In genomic region chr1:183143576-183144315, GRCh38 we compare ENCODE assay signal across 17 cellular contexts. TPM values are rescaled to one million over a fixed set of nuclear protein-coding genes. Genes with fewer than 3 reads are reported as not detected.
DNase-seq lines count a peak whose midpoint lies in the region; ATAC-seq and TF ChIP-seq lines count a peak whose summit lies in the region.
"Had no signal": no experiment of that assay in that cellular context is flagged by ENCODE, and none has a peak within 500 bp of the region (broad histone marks: within the 10 kb centered on the region; RNA-seq: fewer than 3 reads in every experiment).

No MANE protein-coding gene starts in this region.

- peaks cover 6% of the 10 kb centered on the region for H3K27me3 Mint-ChIP-seq in activated CD8-positive, alpha-beta T cell treated with anti-CD3 and anti-CD28 coated beads, Interleukin-2, amount 10 ng/mL, durations not matched to agents 7 days and 5 days (ENCODE audit: low read depth)

- CTCF ChIA-PET in activated CD8-positive, alpha-beta T cell treated with anti-CD3 and anti-CD28 coated beads, Interleukin-2, amount 10 ng/mL, durations not matched to agents 7 days and 5 days (lab: Charles Lee) = no interaction called here

- H3K4me3 ChIP-seq in right atrium auricular region (no peak overlapping the region), fibroblast of villous mesenchyme (ENCODE audit: low read depth, low read length) (no peak overlapping the region), gastrocnemius medialis (no peak overlapping the region), vagina (no peak overlapping the region)
- H3K4me3 ChIP-seq: SJCRH30 had no signal

- H3K9me3 Mint-ChIP-seq in activated CD8-positive, alpha-beta T cell treated with anti-CD3 and anti-CD28 coated beads, Interleukin-2, amount 10 ng/mL, durations not matched to agents 7 days and 5 days (ENCODE audit: insufficient read depth) = no peaks in the 10 kb centered on the region
- H3K9me3 Mint-ChIP-seq: CD4-positive, alpha-beta memory T cell had no signal

- H3K27ac ChIP-seq in right atrium auricular region (no peak overlapping the region), gastrocnemius medialis (peak overlapping the region; percentile 29 to 62 (median 54)), vagina (peak overlapping the region; percentile 25)
- H3K27ac ChIP-seq: SJCRH30 had no signal

- H3K36me3 Mint-ChIP-seq in activated CD8-positive, alpha-beta T cell treated with anti-CD3 and anti-CD28 coated beads, Interleukin-2, amount 10 ng/mL, durations not matched to agents 7 days and 5 days (ENCODE audit: low read depth) = no peaks in the 10 kb centered on the region
- H3K36me3 Mint-ChIP-seq: CD4-positive, alpha-beta memory T cell had no signal

- H3K4me1 ChIP-seq in right atrium auricular region (peaks cover 0 to 22% of the 10 kb centered on the region in 2 donors), gastrocnemius medialis (peaks cover 7 to 19% of the 10 kb centered on the region in 2 donors), vagina (peaks cover 23% of the 10 kb centered on the region)

- ATAC-seq in left ventricle myocardium superior = peak; percentile 24
- peak in 1 of 2 donors; percentile 27 for ATAC-seq in gastrocnemius medialis
- no peak for ATAC-seq in activated CD8-positive, alpha-beta T cell treated with anti-CD3 and anti-CD28 coated beads, Interleukin-2, amount 10 ng/mL, durations not matched to agents 7 days and 5 days
- no peak for ATAC-seq in left colon

- H3K9me3 ChIP-seq in right atrium auricular region = no peaks in the 10 kb centered on the region
- no peaks in the 10 kb centered on the region for H3K9me3 ChIP-seq in gastrocnemius medialis
- H3K9me3 ChIP-seq in vagina = no peaks in the 10 kb centered on the region
- H3K9me3 ChIP-seq: SJCRH30 had no signal

- in situ Hi-C loops in gastrocnemius medialis (cut with MboI; ENCODE audit: low sequenced_read_pairs in 4 of 4) = no loop called here

- DNase-seq in left ventricle myocardium superior = no peak
- DNase-seq in right atrium auricular region (ENCODE audit: low spot score) = no peak
- peak; percentile 42 for DNase-seq in fibroblast of villous mesenchyme (ENCODE audit: low read depth)
- no peak for DNase-seq in gastrocnemius medialis
- DNase-seq in vagina (ENCODE audit: extremely low spot score in 2 of 2) = no peak
- no peak for DNase-seq in activated CD8-positive, alpha-beta T cell treated with anti-CD3 and anti-CD28 coated beads, Interleukin-2, amount 10 ng/mL, durations not matched to agents 7 days and 5 days
- no peak for DNase-seq in SW480 (ENCODE audit: low spot score)
- no peak for DNase-seq in left colon
- DNase-seq: CD4-positive, alpha-beta memory T cell; DMS79 treated with DMSO at 0.1 percent for 48 hours; KBM-7; NCI-H1048; NCI-H1436 treated with DMSO at 0.1 percent for 48 hours; NCI-H2081; NCI-H510A; NCI-H82; SJCRH30 had no signal

- H3K27me3 ChIP-seq in right atrium auricular region (no peaks in the 10 kb centered on the region), gastrocnemius medialis (no peaks in the 10 kb centered on the region), vagina (no peaks in the 10 kb centered on the region)
- H3K27me3 ChIP-seq: SJCRH30 had no signal

- no peak for TF ChIP-seq POLR2A in gastrocnemius medialis (IDR thresholded peaks at IDR 0.05)
- TF ChIP-seq POLR2A in vagina (IDR thresholded peaks at IDR 0.05) = no peak

- no peak overlapping the region for H3K4me3 Mint-ChIP-seq in activated CD8-positive, alpha-beta T cell treated with anti-CD3 and anti-CD28 coated beads, Interleukin-2, amount 10 ng/mL, durations not matched to agents 7 days and 5 days
- H3K4me3 Mint-ChIP-seq: CD4-positive, alpha-beta memory T cell had no signal

- H3K36me3 ChIP-seq in right atrium auricular region (peaks cover 26% of the 10 kb centered on the region), gastrocnemius medialis (peaks cover 0 to 41% of the 10 kb centered on the region in 2 donors), vagina (peaks cover 0 to 12% of the 10 kb centered on the region in 2 donors)

- TF ChIP-seq CTCF in right atrium auricular region (IDR thresholded peaks at IDR 0.05) = no peak
- no peak for TF ChIP-seq CTCF in fibroblast of villous mesenchyme (IDR thresholded peaks at IDR 0.05; ENCODE audit: insufficient read depth, low read depth, low read length)
- no peak for TF ChIP-seq CTCF in gastrocnemius medialis (IDR thresholded peaks at IDR 0.05 in 4 of 5, conservative IDR thresholded peaks at IDR 0.05 in 1 of 5)
- no peak for TF ChIP-seq CTCF in vagina (IDR thresholded peaks at IDR 0.05)

- H3K4me1 Mint-ChIP-seq in activated CD8-positive, alpha-beta T cell treated with anti-CD3 and anti-CD28 coated beads, Interleukin-2, amount 10 ng/mL, durations not matched to agents 7 days and 5 days (ENCODE audit: low read depth) = peaks cover 9% of the 10 kb centered on the region
- H3K4me1 Mint-ChIP-seq: CD4-positive, alpha-beta memory T cell had no signal

- intact Hi-C loops in left ventricle myocardium superior (cut with micrococcal nuclease) (loop anchor here (10.0 kb wide), 1 partner anchor 91 kb away; no protein-coding TSS in a partner anchor), gastrocnemius medialis (cut with DNase I; ENCODE audit: low total_unique reads) (no loop called here), vagina (cut with DNase I) (no loop called here), left colon (cut with DNase I, micrococcal nuclease) (no loop called here)

- POLR2A ChIA-PET in activated CD8-positive, alpha-beta T cell treated with anti-CD3 and anti-CD28 coated beads, Interleukin-2, amount 10 ng/mL, durations not matched to agents 7 days and 5 days (lab: Charles Lee) = no interaction called here

- H3K27ac Mint-ChIP-seq in activated CD8-positive, alpha-beta T cell treated with anti-CD3 and anti-CD28 coated beads, Interleukin-2, amount 10 ng/mL, durations not matched to agents 7 days and 5 days = no peak overlapping the region
- H3K27ac Mint-ChIP-seq: CD4-positive, alpha-beta memory T cell had no signal

RNA-seq across cellular contexts. Expression of gene LAMC2, which starts 42.3 kb away (rescaled TPM):
- total RNA-seq in left ventricle myocardium superior = 3.7 TPM
- 1 to 10 TPM; 2.6 to 4.9 TPM for total RNA-seq in right atrium auricular region
- total RNA-seq in fibroblast of villous mesenchyme = 4.8 and 27.6 TPM in 2 replicates
- total RNA-seq in gastrocnemius medialis = 1 to 10 TPM in 3 of 4 donors, under 1 TPM in 1; 0.78 to 1.8 (median 1.4) TPM
- total RNA-seq in vagina = 13.3 TPM
- not detected for total RNA-seq in activated CD8-positive, alpha-beta T cell treated with anti-CD3 and anti-CD28 coated beads, Interleukin-2, amount 10 ng/mL, durations not matched to agents 7 days and 5 days
- total RNA-seq in left colon = 10 to 100 TPM; 30.7 to 55.0 TPM
- total RNA-seq: CD4-positive, alpha-beta memory T cell had no signal

Comparison
In these comparisons a context has a peak if more than half of its experiments do, and no peak if none do; other contexts are left out.
1. H3K27ac ChIP-seq: peak in gastrocnemius medialis (4 of 4) and vagina (single experiment); none in right atrium auricular region (0 of 2).